In genomic region chr19:55642153-55643002, GRCh38 we compare ENCODE assay signal across 8 cellular contexts.
DNase-seq lines count a peak whose midpoint lies in the region; ATAC-seq and TF ChIP-seq lines count a peak whose summit lies in the region.

No MANE protein-coding gene starts in this region.

- H3K4me3 ChIP-seq in retinal pigment epithelial cell (ENCODE audit: low read length): peak overlapping the region; percentile 79

- DNase-seq in DMS53 (lab: John Stamatoyannopoulos, UW): peak; percentile 93
- peak; percentile 51 for DNase-seq in activated T-cell treated with anti-CD3 and anti-CD28 coated beads, Interleukin-2, amount 50 U/mL, for 1 hour
- DNase-seq in glomerular visceral epithelial cell (ENCODE audit: extremely low spot score): peak; percentile 36
- no peak for DNase-seq in retinal pigment epithelial cell (ENCODE audit: low read depth)
- DNase-seq in GDM1 (lab: John Stamatoyannopoulos, UW): no peak

- ATAC-seq in HG03432 (IDR thresholded peaks at IDR 0.05; ENCODE audit: unreplicated experiment): peak; percentile 11
- no peak for ATAC-seq in HG03520 (IDR thresholded peaks at IDR 0.05; ENCODE audit: unreplicated experiment)
- ATAC-seq in HG03469 (IDR thresholded peaks at IDR 0.05; ENCODE audit: unreplicated experiment): no peak

- no peak for TF ChIP-seq CTCF in retinal pigment epithelial cell (conservative IDR thresholded peaks at IDR 0.05; ENCODE audit: low read depth, low read length)

Comparison
In these comparisons a context has a peak if more than half of its experiments do, and no peak if none do; other contexts are left out.
1. DNase-seq: peak in DMS53 (single experiment), activated T-cell treated with anti-CD3 and anti-CD28 coated beads, Interleukin-2, amount 50 U/mL, for 1 hour (single experiment) and glomerular visceral epithelial cell (single experiment); none in retinal pigment epithelial cell (single experiment) and GDM1 (single experiment).